In the genomic region with DNA sequence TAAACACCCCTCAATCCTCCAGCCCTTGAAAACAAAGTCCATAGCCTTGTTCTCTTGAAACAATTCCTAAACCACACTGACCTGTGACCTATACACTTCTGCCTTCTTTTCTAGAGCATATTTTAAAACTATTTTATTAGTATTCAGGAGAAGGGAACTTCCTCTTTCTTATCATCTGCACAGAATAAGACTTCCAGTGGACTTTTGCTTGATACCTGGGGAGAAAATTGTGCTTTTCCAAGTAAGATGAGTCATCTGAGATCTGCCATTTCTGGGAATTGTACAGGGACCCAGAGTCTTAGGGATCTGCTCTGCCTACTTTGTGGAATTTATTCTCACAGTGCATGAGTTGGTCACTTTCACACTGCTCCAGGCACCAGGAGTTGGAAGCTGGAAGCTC, we compare ENCODE assay signal across 2 cellular contexts.
TF ChIP-seq lines count a peak whose summit lies in the region.

No MANE protein-coding gene starts in this region.

TF ChIP-seq in IMR-90, 13 proteins besides CTCF, POLR2A, EP300 and RAD21 (continued from another document):
- no peak for TF ChIP-seq ELK1 (IDR thresholded peaks at IDR 0.05; ENCODE audit: borderline replicate concordance, low read depth, low read length)
- no peak for TF ChIP-seq MAZ (IDR thresholded peaks at IDR 0.05; ENCODE audit: borderline replicate concordance, low read depth, low read length)
- no peak for TF ChIP-seq MAFK (IDR thresholded peaks at IDR 0.05; ENCODE audit: low read depth, low read length)
- no peak for TF ChIP-seq BHLHE40 (IDR thresholded peaks at IDR 0.05; ENCODE audit: low read depth, low read length)
- no peak for TF ChIP-seq CEBPB (IDR thresholded peaks at IDR 0.05; ENCODE audit: low read depth, low read length)
- TF ChIP-seq FOS (IDR thresholded peaks at IDR 0.05; ENCODE audit: low read depth, low read length), result no peak

TF ChIP-seq in SK-N-SH treated with all-trans-retinoic acid at 6 μM for 48 hours, 23 proteins besides CTCF, POLR2A, EP300 and RAD21 (continued from another document):
- TF ChIP-seq, protein P1, sequence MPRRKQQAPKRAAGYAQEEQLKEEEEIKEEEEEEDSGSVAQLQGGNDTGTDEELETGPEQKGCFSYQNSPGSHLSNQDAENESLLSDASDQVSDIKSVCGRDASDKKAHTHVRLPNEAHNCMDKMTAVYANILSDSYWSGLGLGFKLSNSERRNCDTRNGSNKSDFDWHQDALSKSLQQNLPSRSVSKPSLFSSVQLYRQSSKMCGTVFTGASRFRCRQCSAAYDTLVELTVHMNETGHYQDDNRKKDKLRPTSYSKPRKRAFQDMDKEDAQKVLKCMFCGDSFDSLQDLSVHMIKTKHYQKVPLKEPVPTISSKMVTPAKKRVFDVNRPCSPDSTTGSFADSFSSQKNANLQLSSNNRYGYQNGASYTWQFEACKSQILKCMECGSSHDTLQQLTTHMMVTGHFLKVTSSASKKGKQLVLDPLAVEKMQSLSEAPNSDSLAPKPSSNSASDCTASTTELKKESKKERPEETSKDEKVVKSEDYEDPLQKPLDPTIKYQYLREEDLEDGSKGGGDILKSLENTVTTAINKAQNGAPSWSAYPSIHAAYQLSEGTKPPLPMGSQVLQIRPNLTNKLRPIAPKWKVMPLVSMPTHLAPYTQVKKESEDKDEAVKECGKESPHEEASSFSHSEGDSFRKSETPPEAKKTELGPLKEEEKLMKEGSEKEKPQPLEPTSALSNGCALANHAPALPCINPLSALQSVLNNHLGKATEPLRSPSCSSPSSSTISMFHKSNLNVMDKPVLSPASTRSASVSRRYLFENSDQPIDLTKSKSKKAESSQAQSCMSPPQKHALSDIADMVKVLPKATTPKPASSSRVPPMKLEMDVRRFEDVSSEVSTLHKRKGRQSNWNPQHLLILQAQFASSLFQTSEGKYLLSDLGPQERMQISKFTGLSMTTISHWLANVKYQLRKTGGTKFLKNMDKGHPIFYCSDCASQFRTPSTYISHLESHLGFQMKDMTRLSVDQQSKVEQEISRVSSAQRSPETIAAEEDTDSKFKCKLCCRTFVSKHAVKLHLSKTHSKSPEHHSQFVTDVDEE (CRISPR knock-in tag; IDR thresholded peaks at IDR 0.05), result no peak
- no peak for TF ChIP-seq TOX (CRISPR knock-in tag; IDR thresholded peaks at IDR 0.05; ENCODE audit: borderline replicate concordance)
- TF ChIP-seq PPARA (CRISPR knock-in tag; IDR thresholded peaks at IDR 0.05; ENCODE audit: borderline replicate concordance), result no peak
- TF ChIP-seq ZNF565 (CRISPR knock-in tag; conservative IDR thresholded peaks at IDR 0.05; ENCODE audit: low read depth), result no peak
- TF ChIP-seq ISL1 (CRISPR knock-in tag; IDR thresholded peaks at IDR 0.05), result no peak
- no peak for TF ChIP-seq ESRRG (CRISPR knock-in tag; IDR thresholded peaks at IDR 0.05)
